ENCODE assay signal across 1 cellular context in the genomic region with DNA sequence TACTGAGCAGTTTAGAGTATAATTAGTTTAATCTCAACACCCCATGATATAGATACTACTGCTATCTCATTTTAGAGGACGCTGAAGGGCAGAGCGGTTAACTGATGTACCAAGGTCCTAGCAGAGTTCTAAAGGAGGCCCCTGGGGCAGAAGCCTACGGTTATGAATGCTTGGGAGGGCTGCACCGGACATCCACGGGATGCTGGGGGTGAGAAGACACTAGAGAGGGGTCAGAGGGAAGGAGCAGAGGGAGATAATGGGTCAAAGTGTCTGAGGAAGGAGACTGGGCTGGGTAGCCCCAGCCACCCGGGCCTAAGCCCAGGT.
TF ChIP-seq lines count a peak whose summit lies in the region.

No MANE protein-coding gene starts in this region.

TF ChIP-seq in WTC11, 78 proteins besides CTCF, POLR2A, EP300 and RAD21 (continued from another document):
- no peak for TF ChIP-seq MAX (CRISPR knock-in tag; IDR thresholded peaks at IDR 0.05)
